25 cellular contexts compared by ENCODE assay signal in genomic region chr18:43582120-43582519, GRCh38.
"Had no signal": no experiment of that assay in that cellular context is flagged by ENCODE, and none has a peak within 500 bp of the region (broad histone marks: within the 10 kb centered on the region; RNA-seq: fewer than 3 reads in every experiment).

No MANE protein-coding gene starts in this region.

- H3K4me1 ChIP-seq: adrenal gland, breast epithelium had no signal

- H3K9me3 ChIP-seq: adrenal gland, breast epithelium had no signal

- DNase-seq: activated B cell treated with CpG ODN at 0.5 μM for 24 hours; activated CD4-positive, alpha-beta memory T cell treated with anti-CD3 and anti-CD28 coated beads, Interleukin-2, amount 10 ng/mL, durations not matched to agents 7 days and 5 days; activated CD4-positive, alpha-beta T cell treated with anti-CD3 and anti-CD28 coated beads for 1 hour; activated CD4-positive, alpha-beta T cell treated with anti-CD3 and anti-CD28 coated beads, Interleukin-2, amount 10 ng/mL, durations not matched to agents 24 days and 14 days; activated naive CD4-positive, alpha-beta T cell treated with anti-CD3 and anti-CD28 coated beads, Interleukin-2, amount 50 U/mL, for 16 hours; activated naive CD8-positive, alpha-beta T cell treated with anti-CD3 and anti-CD28 coated beads, Interleukin-2, amount 10 ng/mL, durations not matched to agents 7 days and 5 days; activated T-cell treated with anti-CD3 and anti-CD28 coated beads for 4 hours; activated T-cell treated with anti-CD3 and anti-CD28 coated beads, Interleukin-2, amount 50 U/mL, for 72 hours; anterior cingulate cortex; caudate nucleus; Kasumi-1; NCI-H1417; NCI-H2029; NCI-H2107; NCI-H2171 treated with DMSO at 0.1 percent for 48 hours; NCI-H226; NCI-H526 treated with DMSO at 0.1 percent for 48 hours; T-cell; T-helper 2 cell; T1000 had no signal

- H3K27me3 ChIP-seq: adrenal gland, breast epithelium had no signal

- ATAC-seq: activated T-cell treated with anti-CD3 and anti-CD28 coated beads, Interleukin-2, amount 50 U/mL, for 72 hours; K562; Right ventricle myocardium inferior; T-cell had no signal

- H3K4me3 ChIP-seq: adrenal gland, breast epithelium, K562, SK-N-MC had no signal

- H3K36me3 ChIP-seq: adrenal gland, breast epithelium had no signal

- H3K27ac ChIP-seq: adrenal gland, breast epithelium, SK-N-MC had no signal
